Comparison of ENCODE assay signal across 14 cellular contexts in the genomic region with DNA sequence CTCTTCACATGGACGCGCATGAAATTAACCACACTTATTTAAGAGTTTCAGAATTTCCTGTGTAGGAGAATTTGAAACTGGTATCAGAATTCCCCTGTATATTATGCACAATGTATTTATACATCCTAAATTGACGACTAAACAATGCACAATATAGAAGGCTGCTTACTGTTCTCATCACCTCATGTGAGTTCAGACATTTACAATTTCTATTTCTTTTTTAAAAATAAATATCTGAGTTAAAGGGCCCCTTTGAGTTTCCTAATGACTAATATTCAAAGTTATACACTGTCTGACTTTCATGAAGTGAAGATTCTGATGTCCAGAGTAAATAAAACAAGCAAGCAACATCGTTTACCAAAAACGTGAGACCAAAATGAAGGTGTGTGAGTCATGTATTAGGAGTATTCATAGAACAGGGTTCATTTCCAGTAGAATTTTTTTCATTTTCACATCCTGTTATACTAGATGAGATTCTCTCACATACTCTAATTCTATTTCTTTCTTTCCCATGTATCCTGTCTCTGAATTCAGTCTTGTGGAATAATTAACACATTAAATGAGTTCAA.
DNase-seq lines count a peak whose midpoint lies in the region; ATAC-seq lines count a peak whose summit lies in the region.
"Had no signal": no experiment of that assay in that cellular context is flagged by ENCODE, and none has a peak within 500 bp of the region (broad histone marks: within the 10 kb centered on the region; RNA-seq: fewer than 3 reads in every experiment).

No MANE protein-coding gene starts in this region.

- H3K9me3 Mint-ChIP-seq in activated T-cell treated with anti-CD3 and anti-CD28 coated beads, Interleukin-2, amount 50 U/mL, for 4 hours, result peaks cover 11% of the 10 kb centered on the region

- H3K36me3 Mint-ChIP-seq in activated T-cell treated with anti-CD3 and anti-CD28 coated beads, Interleukin-2, amount 50 U/mL, for 4 hours (ENCODE audit: insufficient read depth), result no peaks in the 10 kb centered on the region

- no peak for DNase-seq in activated T-cell treated with anti-CD3 and anti-CD28 coated beads, Interleukin-2, amount 50 U/mL, for 4 hours
- DNase-seq in nucleus accumbens (lab: John Stamatoyannopoulos, UW) (no peak), DMS153 (lab: John Stamatoyannopoulos, UW) (no peak)
- DNase-seq in stimulated activated CD4-positive, alpha-beta T cell treated with anti-CD3 and anti-CD28 coated beads, Interleukin-12 subunit alpha, Interleukin-12 subunit beta, amount 100 ng/mL, for 4 hours, result no peak
- DNase-seq: dermis blood vessel endothelial cell, left lung, MM.1S, SJCRH30, T1000 had no signal

- no peak overlapping the region for H3K4me3 Mint-ChIP-seq in activated T-cell treated with anti-CD3 and anti-CD28 coated beads, Interleukin-2, amount 50 U/mL, for 4 hours

- peak; percentile 84 for ATAC-seq in GM18502 (IDR thresholded peaks at IDR 0.05; ENCODE audit: poor library complexity, unreplicated experiment)
- peak; percentile 87 for ATAC-seq in GM19463 (IDR thresholded peaks at IDR 0.05; ENCODE audit: unreplicated experiment)
- ATAC-seq in HG02759 (IDR thresholded peaks at IDR 0.05; ENCODE audit: unreplicated experiment), result peak; percentile 85
- peak; percentile 68 for ATAC-seq in HG03558 (IDR thresholded peaks at IDR 0.05; ENCODE audit: extremely low read depth, unreplicated experiment)
- no peak for ATAC-seq in activated T-cell treated with anti-CD3 and anti-CD28 coated beads, Interleukin-2, amount 50 U/mL, for 4 hours
- ATAC-seq: left lung had no signal

- no peaks in the 10 kb centered on the region for H3K27me3 Mint-ChIP-seq in activated T-cell treated with anti-CD3 and anti-CD28 coated beads, Interleukin-2, amount 50 U/mL, for 4 hours (ENCODE audit: low read depth)
- H3K27me3 Mint-ChIP-seq: progenitor cell of endocrine pancreas had no signal

- H3K4me1 Mint-ChIP-seq in activated T-cell treated with anti-CD3 and anti-CD28 coated beads, Interleukin-2, amount 50 U/mL, for 4 hours (ENCODE audit: low read depth), result no peaks in the 10 kb centered on the region

Comparison
In these comparisons a context has a peak if more than half of its experiments do, and no peak if none do; other contexts are left out.
1. ATAC-seq: peak in GM18502 (single experiment), GM19463 (single experiment), HG02759 (single experiment) and HG03558 (single experiment); none in activated T-cell treated with anti-CD3 and anti-CD28 coated beads, Interleukin-2, amount 50 U/mL, for 4 hours (0 of 2).